ENCODE assay signal across 1 cellular context in genomic region chr6:26232306-26232949, GRCh38.
TF ChIP-seq lines count a peak whose summit lies in the region.

No MANE protein-coding gene starts in this region.

TF ChIP-seq in K562, 482 proteins besides CTCF, POLR2A, EP300 and RAD21 (continued from another document):
- TF ChIP-seq, protein P1, sequence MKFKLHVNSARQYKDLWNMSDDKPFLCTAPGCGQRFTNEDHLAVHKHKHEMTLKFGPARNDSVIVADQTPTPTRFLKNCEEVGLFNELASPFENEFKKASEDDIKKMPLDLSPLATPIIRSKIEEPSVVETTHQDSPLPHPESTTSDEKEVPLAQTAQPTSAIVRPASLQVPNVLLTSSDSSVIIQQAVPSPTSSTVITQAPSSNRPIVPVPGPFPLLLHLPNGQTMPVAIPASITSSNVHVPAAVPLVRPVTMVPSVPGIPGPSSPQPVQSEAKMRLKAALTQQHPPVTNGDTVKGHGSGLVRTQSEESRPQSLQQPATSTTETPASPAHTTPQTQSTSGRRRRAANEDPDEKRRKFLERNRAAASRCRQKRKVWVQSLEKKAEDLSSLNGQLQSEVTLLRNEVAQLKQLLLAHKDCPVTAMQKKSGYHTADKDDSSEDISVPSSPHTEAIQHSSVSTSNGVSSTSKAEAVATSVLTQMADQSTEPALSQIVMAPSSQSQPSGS (CRISPR knock-in tag; IDR thresholded peaks at IDR 0.05), result no peak
- TF ChIP-seq ZNF347 (CRISPR knock-in tag; IDR thresholded peaks at IDR 0.05; ENCODE audit: low read depth) (no peak), NRF1 (conservative IDR thresholded peaks at IDR 0.05 in 1 of 2, IDR thresholded peaks at IDR 0.05 in 1 of 2) (no peak), BCLAF1 (IDR thresholded peaks at IDR 0.05; ENCODE audit: borderline replicate concordance in 1 of 2, control insufficient read depth in 1 of 2, low read depth in 2 of 2, low read length in 1 of 2) (0 out of 4 replicates have a peak, but pooled peaks of 1 of the 2 experiments have one; percentile 32), MXI1 (IDR thresholded peaks at IDR 0.05; ENCODE audit: low read depth, low read length) (0 out of 2 replicates have a peak, but pooled peaks have one; percentile 12), PHF21A (IDR thresholded peaks at IDR 0.05; ENCODE audit: borderline replicate concordance, low read depth) (no peak), KAT7 (CRISPR knock-in tag; IDR thresholded peaks at IDR 0.05; ENCODE audit: borderline replicate concordance) (0 out of 2 replicates have a peak, but pooled peaks have one; percentile 4), CUX1 (CRISPR knock-in tag; IDR thresholded peaks at IDR 0.05) (no peak), ZBTB1 (CRISPR knock-in tag; IDR thresholded peaks at IDR 0.05; ENCODE audit: borderline replicate concordance, low read depth) (no peak), FIP1L1 (IDR thresholded peaks at IDR 0.05; ENCODE audit: low read depth, low read length, poor library complexity, severe bottlenecking) (peak; percentile 5), SMAD1 (IDR thresholded peaks at IDR 0.05; ENCODE audit: low read depth, low read length, partially characterized antibody) (peak; percentile 15), GABPB1 (CRISPR knock-in tag; IDR thresholded peaks at IDR 0.05) (no peak), ZNF551 (CRISPR knock-in tag; IDR thresholded peaks at IDR 0.05) (no peak), ZFP91 (CRISPR knock-in tag; IDR thresholded peaks at IDR 0.05) (no peak), E2F8 (IDR thresholded peaks at IDR 0.05; ENCODE audit: low read depth, partially characterized antibody) (no peak), KDM1A (IDR thresholded peaks at IDR 0.05) (peak in 1 of 2 experiments; percentile 46; a peak in 3 of 4 replicates), KDM5B (IDR thresholded peaks at IDR 0.05; ENCODE audit: insufficient replicate concordance, low read depth, low read length) (peak; percentile 5), HDGF (IDR thresholded peaks at IDR 0.05) (no peak), PTBP1 (IDR thresholded peaks at IDR 0.05; ENCODE audit: low read depth, low read length) (no peak), POLR2H (tag; IDR thresholded peaks at IDR 0.05; ENCODE audit: low read depth) (peak; percentile 15; the same call in 1 of the 2 replicates), RBM39 (optimal IDR thresholded peaks at IDR 0.05; ENCODE audit: low read depth, low read length) (no peak)
- TF ChIP-seq, protein P2, sequence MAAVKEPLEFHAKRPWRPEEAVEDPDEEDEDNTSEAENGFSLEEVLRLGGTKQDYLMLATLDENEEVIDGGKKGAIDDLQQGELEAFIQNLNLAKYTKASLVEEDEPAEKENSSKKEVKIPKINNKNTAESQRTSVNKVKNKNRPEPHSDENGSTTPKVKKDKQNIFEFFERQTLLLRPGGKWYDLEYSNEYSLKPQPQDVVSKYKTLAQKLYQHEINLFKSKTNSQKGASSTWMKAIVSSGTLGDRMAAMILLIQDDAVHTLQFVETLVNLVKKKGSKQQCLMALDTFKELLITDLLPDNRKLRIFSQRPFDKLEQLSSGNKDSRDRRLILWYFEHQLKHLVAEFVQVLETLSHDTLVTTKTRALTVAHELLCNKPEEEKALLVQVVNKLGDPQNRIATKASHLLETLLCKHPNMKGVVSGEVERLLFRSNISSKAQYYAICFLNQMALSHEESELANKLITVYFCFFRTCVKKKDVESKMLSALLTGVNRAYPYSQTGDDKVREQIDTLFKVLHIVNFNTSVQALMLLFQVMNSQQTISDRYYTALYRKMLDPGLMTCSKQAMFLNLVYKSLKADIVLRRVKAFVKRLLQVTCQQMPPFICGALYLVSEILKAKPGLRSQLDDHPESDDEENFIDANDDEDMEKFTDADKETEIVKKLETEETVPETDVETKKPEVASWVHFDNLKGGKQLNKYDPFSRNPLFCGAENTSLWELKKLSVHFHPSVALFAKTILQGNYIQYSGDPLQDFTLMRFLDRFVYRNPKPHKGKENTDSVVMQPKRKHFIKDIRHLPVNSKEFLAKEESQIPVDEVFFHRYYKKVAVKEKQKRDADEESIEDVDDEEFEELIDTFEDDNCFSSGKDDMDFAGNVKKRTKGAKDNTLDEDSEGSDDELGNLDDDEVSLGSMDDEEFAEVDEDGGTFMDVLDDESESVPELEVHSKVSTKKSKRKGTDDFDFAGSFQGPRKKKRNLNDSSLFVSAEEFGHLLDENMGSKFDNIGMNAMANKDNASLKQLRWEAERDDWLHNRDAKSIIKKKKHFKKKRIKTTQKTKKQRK (IDR thresholded peaks at IDR 0.05; ENCODE audit: borderline replicate concordance, low read depth, low read length), result no peak
- TF ChIP-seq, protein P3, sequence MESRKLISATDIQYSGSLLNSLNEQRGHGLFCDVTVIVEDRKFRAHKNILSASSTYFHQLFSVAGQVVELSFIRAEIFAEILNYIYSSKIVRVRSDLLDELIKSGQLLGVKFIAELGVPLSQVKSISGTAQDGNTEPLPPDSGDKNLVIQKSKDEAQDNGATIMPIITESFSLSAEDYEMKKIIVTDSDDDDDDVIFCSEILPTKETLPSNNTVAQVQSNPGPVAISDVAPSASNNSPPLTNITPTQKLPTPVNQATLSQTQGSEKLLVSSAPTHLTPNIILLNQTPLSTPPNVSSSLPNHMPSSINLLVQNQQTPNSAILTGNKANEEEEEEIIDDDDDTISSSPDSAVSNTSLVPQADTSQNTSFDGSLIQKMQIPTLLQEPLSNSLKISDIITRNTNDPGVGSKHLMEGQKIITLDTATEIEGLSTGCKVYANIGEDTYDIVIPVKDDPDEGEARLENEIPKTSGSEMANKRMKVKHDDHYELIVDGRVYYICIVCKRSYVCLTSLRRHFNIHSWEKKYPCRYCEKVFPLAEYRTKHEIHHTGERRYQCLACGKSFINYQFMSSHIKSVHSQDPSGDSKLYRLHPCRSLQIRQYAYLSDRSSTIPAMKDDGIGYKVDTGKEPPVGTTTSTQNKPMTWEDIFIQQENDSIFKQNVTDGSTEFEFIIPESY (CRISPR knock-in tag; IDR thresholded peaks at IDR 0.05), result no peak
